ENCODE assay signal across 18 cellular contexts in genomic region chr16:49473773-49474172, GRCh38.
DNase-seq lines count a peak whose midpoint lies in the region; ATAC-seq and TF ChIP-seq lines count a peak whose summit lies in the region.
"Had no signal": no experiment of that assay in that cellular context is flagged by ENCODE, and none has a peak within 500 bp of the region (broad histone marks: within the 10 kb centered on the region; RNA-seq: fewer than 3 reads in every experiment).

No MANE protein-coding gene starts in this region.

- no peak for TF ChIP-seq EP300 in transverse colon (IDR thresholded peaks at IDR 0.05; ENCODE audit: low read depth)

- H3K9me3 ChIP-seq in transverse colon, result no peaks in the 10 kb centered on the region
- no peaks in the 10 kb centered on the region for H3K9me3 ChIP-seq in effector memory CD4-positive, alpha-beta T cell (ENCODE audit: control insufficient read depth, low read length)

- H3K9me3 Mint-ChIP-seq in activated T-cell treated with anti-CD3 and anti-CD28 coated beads, Interleukin-2, amount 50 U/mL, for 24 hours, result no peaks in the 10 kb centered on the region
- H3K9me3 Mint-ChIP-seq in WTC11, result no peaks in the 10 kb centered on the region
- H3K9me3 Mint-ChIP-seq: CD4-positive, alpha-beta memory T cell had no signal

- no peaks in the 10 kb centered on the region for H3K36me3 Mint-ChIP-seq in activated T-cell treated with anti-CD3 and anti-CD28 coated beads, Interleukin-2, amount 50 U/mL, for 24 hours (ENCODE audit: low read depth)
- no peaks in the 10 kb centered on the region for H3K36me3 Mint-ChIP-seq in WTC11
- H3K36me3 Mint-ChIP-seq: CD4-positive, alpha-beta memory T cell had no signal

- POLR2A ChIA-PET in WTC11 (lab: Charles Lee), result no interaction called here

- H3K36me3 ChIP-seq in transverse colon, result no peaks in the 10 kb centered on the region
- no peaks in the 10 kb centered on the region for H3K36me3 ChIP-seq in effector memory CD4-positive, alpha-beta T cell (ENCODE audit: control insufficient read depth, insufficient read depth, low read length)

- H3K4me3 Mint-ChIP-seq in activated T-cell treated with anti-CD3 and anti-CD28 coated beads, Interleukin-2, amount 50 U/mL, for 24 hours, result no peak overlapping the region
- no peak overlapping the region for H3K4me3 Mint-ChIP-seq in WTC11
- H3K4me3 Mint-ChIP-seq: CD4-positive, alpha-beta memory T cell had no signal

- no peak for ATAC-seq in WTC11
- ATAC-seq: Panc1 had no signal

- no peaks in the 10 kb centered on the region for H3K27me3 ChIP-seq in transverse colon
- peaks cover 3% of the 10 kb centered on the region for H3K27me3 ChIP-seq in effector memory CD4-positive, alpha-beta T cell (replicated peaks; ENCODE audit: control insufficient read depth, insufficient read depth, low read length, poor library complexity, severe bottlenecking)

- H3K27me3 Mint-ChIP-seq in activated T-cell treated with anti-CD3 and anti-CD28 coated beads, Interleukin-2, amount 50 U/mL, for 24 hours, result no peaks in the 10 kb centered on the region
- no peaks in the 10 kb centered on the region for H3K27me3 Mint-ChIP-seq in WTC11 (ENCODE audit: low read depth)
- H3K27me3 Mint-ChIP-seq: CD4-positive, alpha-beta memory T cell had no signal

- peak; percentile 23 for DNase-seq in activated T-cell treated with anti-CD3 and anti-CD28 coated beads, Interleukin-2, amount 50 U/mL, for 24 hours
- DNase-seq in activated T-cell treated with anti-CD3 and anti-CD28 coated beads, Interleukin-2, amount 50 U/mL, for 48 hours, result no peak
- DNase-seq in WTC11 (ENCODE audit: low spot score), result peak; percentile 6
- peak; percentile 47 for DNase-seq in mesenteric fat pad (ENCODE audit: low spot score)
- DNase-seq in transverse colon, result peak; percentile 3
- no peak for DNase-seq in T-helper 1 cell
- DNase-seq in effector memory CD4-positive, alpha-beta T cell, result no peak
- DNase-seq in NCI-H1694 (lab: John Stamatoyannopoulos, UW), result no peak
- DNase-seq: Calu3; CD4-positive, alpha-beta memory T cell; HCEC 1CT; IMR-90; Kasumi-1; MM.1S; NCI-H1092 treated with DMSO at 0.1 percent for 48 hours; NCI-H2107; NCI-H2227 treated with DMSO at 0.1 percent for 48 hours had no signal

- TF ChIP-seq CTCF in WTC11 (IDR thresholded peaks at IDR 0.05) (no peak), transverse colon (IDR thresholded peaks at IDR 0.05) (no peak)

- in situ Hi-C loops in transverse colon (cut with MboI; ENCODE audit: low pct_ligation_motif_present in 1 of 4, low pct_unique_long_range_greater_than_20kb in 1 of 4, low sequenced_read_pairs in 3 of 4), result no loop called here

- no peak for TF ChIP-seq POLR2A in transverse colon (IDR thresholded peaks at IDR 0.05)

- no peak overlapping the region for H3K4me3 ChIP-seq in transverse colon
- H3K4me3 ChIP-seq in effector memory CD4-positive, alpha-beta T cell (ENCODE audit: insufficient read depth, low read depth, low read length, poor library complexity, severe bottlenecking), result no peak overlapping the region

- 83% methylated on average over 5 of the region's 5 CpGs; no CpG with 5 or more reads in 1 of the 2 donors for WGBS in transverse colon (ENCODE audit: low coverage in 1 of 2), 2 donors

- H3K27ac Mint-ChIP-seq in activated T-cell treated with anti-CD3 and anti-CD28 coated beads, Interleukin-2, amount 50 U/mL, for 24 hours, result no peak overlapping the region
- H3K27ac Mint-ChIP-seq in WTC11, result no peak overlapping the region
- H3K27ac Mint-ChIP-seq: CD4-positive, alpha-beta memory T cell had no signal

- no peak overlapping the region for H3K27ac ChIP-seq in transverse colon
- no peak overlapping the region for H3K27ac ChIP-seq in effector memory CD4-positive, alpha-beta T cell (ENCODE audit: insufficient read depth, low read length, poor library complexity, severe bottlenecking)

- intact Hi-C loops in transverse colon (cut with DNase I; ENCODE audit: low total_unique reads), result no loop called here

- CTCF ChIA-PET in WTC11 (lab: Charles Lee), result interaction anchor here (0.5 to 1.3 kb wide), 3 partner anchors 8 to 266 kb away, joined by 3 to 4 read pairs (median 3); no protein-coding TSS in a partner anchor

- no peaks in the 10 kb centered on the region for H3K4me1 ChIP-seq in transverse colon
- H3K4me1 ChIP-seq in effector memory CD4-positive, alpha-beta T cell (ENCODE audit: control insufficient read depth, insufficient read depth, low read length, poor library complexity, severe bottlenecking), result no peaks in the 10 kb centered on the region

- H3K4me1 Mint-ChIP-seq in activated T-cell treated with anti-CD3 and anti-CD28 coated beads, Interleukin-2, amount 50 U/mL, for 24 hours (ENCODE audit: low read depth), result no peaks in the 10 kb centered on the region
- H3K4me1 Mint-ChIP-seq in WTC11, result no peaks in the 10 kb centered on the region
- H3K4me1 Mint-ChIP-seq: CD4-positive, alpha-beta memory T cell had no signal

TF ChIP-seq in WTC11, 78 proteins besides CTCF, POLR2A, EP300 and RAD21 (continues in another document):
- TF ChIP-seq MLX (CRISPR knock-in tag; IDR thresholded peaks at IDR 0.05), result no peak
- TF ChIP-seq SMAD3 (CRISPR knock-in tag; IDR thresholded peaks at IDR 0.05; ENCODE audit: borderline replicate concordance), result no peak
- no peak for TF ChIP-seq ZNF423 (CRISPR knock-in tag; IDR thresholded peaks at IDR 0.05)
- no peak for TF ChIP-seq HMGXB4 (CRISPR knock-in tag; IDR thresholded peaks at IDR 0.05)
- TF ChIP-seq E2F5 (CRISPR knock-in tag; IDR thresholded peaks at IDR 0.05), result no peak
- TF ChIP-seq ZNF281 (CRISPR knock-in tag; IDR thresholded peaks at IDR 0.05), result no peak
- no peak for TF ChIP-seq ZBTB43 (CRISPR knock-in tag; IDR thresholded peaks at IDR 0.05)

Comparison
In these comparisons a context has a peak if more than half of its experiments do, and no peak if none do; other contexts are left out.
1. DNase-seq: peak in activated T-cell treated with anti-CD3 and anti-CD28 coated beads, Interleukin-2, amount 50 U/mL, for 24 hours (single experiment), WTC11 (single experiment), mesenteric fat pad (single experiment) and transverse colon (single experiment); none in activated T-cell treated with anti-CD3 and anti-CD28 coated beads, Interleukin-2, amount 50 U/mL, for 48 hours (0 of 2), T-helper 1 cell (0 of 5), effector memory CD4-positive, alpha-beta T cell (0 of 3) and NCI-H1694 (single experiment).